In the genomic region with DNA sequence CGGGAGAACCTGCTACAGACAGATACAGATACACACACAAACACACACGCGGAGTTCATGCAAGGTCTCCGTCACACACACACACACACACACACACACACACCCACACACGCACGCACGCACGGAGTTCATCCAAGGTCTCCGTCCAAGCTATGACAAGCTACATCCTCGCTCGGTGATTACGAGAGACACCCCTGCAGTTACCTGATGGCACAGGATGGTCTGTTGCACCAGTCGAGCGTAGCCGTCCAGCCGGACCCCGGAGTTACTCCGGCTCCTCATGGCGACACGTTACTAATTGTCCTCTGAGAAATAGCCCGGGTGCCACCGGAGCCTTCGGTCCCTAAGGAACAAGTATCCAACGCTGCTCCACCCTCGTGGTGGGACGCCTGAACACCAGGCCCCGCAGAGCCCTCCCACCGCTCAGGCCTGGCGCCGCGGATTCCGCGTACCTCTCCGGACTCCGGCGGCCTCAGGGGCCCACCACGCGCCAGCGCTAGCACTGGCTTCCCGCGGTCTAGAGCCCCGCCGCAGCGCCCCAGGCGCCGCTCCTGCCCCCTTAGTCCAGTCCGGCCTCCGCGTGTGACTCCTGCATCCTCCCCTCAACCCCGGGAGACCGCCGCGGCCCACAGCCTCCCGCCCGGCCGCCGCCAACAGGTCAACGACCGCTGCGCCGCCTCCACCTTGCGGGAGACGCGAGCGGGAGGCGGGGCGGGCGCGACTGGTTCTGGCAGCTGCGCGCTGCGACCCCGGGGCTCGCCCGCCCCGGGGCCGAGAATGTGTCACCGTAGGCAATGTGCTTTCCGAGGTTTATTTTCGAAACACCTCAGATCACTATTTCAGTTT, we compare ENCODE assay signal across 8 cellular contexts. TPM values are rescaled to one million over a fixed set of nuclear protein-coding genes. Genes with fewer than 3 reads are reported as not detected.
DNase-seq lines count a peak whose midpoint lies in the region; ATAC-seq and TF ChIP-seq lines count a peak whose summit lies in the region.
"Not testable (repeated sequence)": the region's sequence is repeated elsewhere in the genome, so short reads cannot be mapped to it uniquely, and the experiment has no call there.

A gene (minus strand): TSS at position 708 of the 846 bp plus-strand sequence. CDS start 426 bp downstream, at position 282.

- H3K4me1 Mint-ChIP-seq in T-helper 1 cell treated with Interleukin-12 subunit alpha and Interleukin-12 subunit beta and Interleukin-4 antibody, amounts not matched to agents 30 μg/mL and 1 μg/mL, for 36 hours (ENCODE audit: low read depth); activated naive CD8-positive, alpha-beta T cell treated with anti-CD3 and anti-CD28 coated beads for 36 hours: not testable (repeated sequence)

- peak; percentile 61 for ATAC-seq in GM21423 (IDR thresholded peaks at IDR 0.05; ENCODE audit: unreplicated experiment)

- peak within 1 kb of the TSS; percentile 65 for H3K4me3 Mint-ChIP-seq in T-helper 1 cell treated with Interleukin-12 subunit alpha and Interleukin-12 subunit beta and Interleukin-4 antibody, amounts not matched to agents 30 μg/mL and 1 μg/mL, for 36 hours
- peak within 1 kb of the TSS; percentile 79 for H3K4me3 Mint-ChIP-seq in activated naive CD8-positive, alpha-beta T cell treated with anti-CD3 and anti-CD28 coated beads for 36 hours

- H3K4me3 ChIP-seq in fibroblast of villous mesenchyme (ENCODE audit: low read depth, low read length) = peak within 1 kb of the TSS; percentile 54

- not testable (repeated sequence) for TF ChIP-seq CTCF in fibroblast of villous mesenchyme (IDR thresholded peaks at IDR 0.05; ENCODE audit: insufficient read depth, low read depth, low read length)

- not testable (repeated sequence) for H3K27me3 Mint-ChIP-seq in T-helper 1 cell treated with Interleukin-12 subunit alpha and Interleukin-12 subunit beta and Interleukin-4 antibody, amounts not matched to agents 30 μg/mL and 1 μg/mL, for 36 hours (ENCODE audit: low read depth); activated naive CD8-positive, alpha-beta T cell treated with anti-CD3 and anti-CD28 coated beads for 36 hours

- not testable (repeated sequence) for H3K36me3 Mint-ChIP-seq in T-helper 1 cell treated with Interleukin-12 subunit alpha and Interleukin-12 subunit beta and Interleukin-4 antibody, amounts not matched to agents 30 μg/mL and 1 μg/mL, for 36 hours (ENCODE audit: low read depth)
- peaks cover 11% of the 10 kb centered on the region for H3K36me3 Mint-ChIP-seq in activated naive CD8-positive, alpha-beta T cell treated with anti-CD3 and anti-CD28 coated beads for 36 hours

- H3K27ac Mint-ChIP-seq in T-helper 1 cell treated with Interleukin-12 subunit alpha and Interleukin-12 subunit beta and Interleukin-4 antibody, amounts not matched to agents 30 μg/mL and 1 μg/mL, for 36 hours = peak within 1 kb of the TSS; percentile 20
- H3K27ac Mint-ChIP-seq in activated naive CD8-positive, alpha-beta T cell treated with anti-CD3 and anti-CD28 coated beads for 36 hours = peak within 1 kb of the TSS; percentile 88

- H3K9me3 Mint-ChIP-seq in T-helper 1 cell treated with Interleukin-12 subunit alpha and Interleukin-12 subunit beta and Interleukin-4 antibody, amounts not matched to agents 30 μg/mL and 1 μg/mL, for 36 hours; activated naive CD8-positive, alpha-beta T cell treated with anti-CD3 and anti-CD28 coated beads for 36 hours: not testable (repeated sequence)

- DNase-seq in C1 segment of cervical spinal cord (lab: John Stamatoyannopoulos, UW) (peak in 8 of 14 donors; percentile 7 to 33 (median 10)), NCI-H1105 treated with DMSO at 0.1 percent for 48 hours (lab: John Stamatoyannopoulos, UW) (peak; percentile 37), fibroblast of villous mesenchyme (ENCODE audit: low read depth) (peak; percentile 24), mucosa of gallbladder (ENCODE audit: low spot score) (peak; percentile 17)
- DNase-seq in activated naive CD8-positive, alpha-beta T cell treated with anti-CD3 and anti-CD28 coated beads for 36 hours = peak; percentile 72
- peak; percentile 28 to 58 for DNase-seq in stimulated activated CD4-positive, alpha-beta T cell treated with anti-CD3 and anti-CD28 coated beads, Interleukin-4, amount 100 ng/mL, for 4 hours

RNA-seq across cellular contexts. Expression of the gene that starts here (rescaled TPM):
- total RNA-seq in activated naive CD8-positive, alpha-beta T cell treated with anti-CD3 and anti-CD28 coated beads for 36 hours = 10 to 100 TPM in 1 of 2 experiments, 1 to 10 TPM in 1; 9.7 to 10.2 TPM
- total RNA-seq in fibroblast of villous mesenchyme (7.4 and 8.6 TPM in 2 replicates), mucosa of gallbladder (9.6 TPM)

Comparison
In these comparisons a context has a peak if more than half of its experiments do, and no peak if none do; other contexts are left out.
1. Peak in every context shown above with its lines: DNase-seq, ATAC-seq and H3K4me3 ChIP-seq.
2. DNase-seq: peak in every context shown above with its lines; median percentile 72 in activated naive CD8-positive, alpha-beta T cell treated with anti-CD3 and anti-CD28 coated beads for 36 hours; 43 in stimulated activated CD4-positive, alpha-beta T cell treated with anti-CD3 and anti-CD28 coated beads, Interleukin-4, amount 100 ng/mL, for 4 hours; 37 in NCI-H1105 treated with DMSO at 0.1 percent for 48 hours; 24 in fibroblast of villous mesenchyme; 17 in mucosa of gallbladder; 10 in C1 segment of cervical spinal cord.